Comparison of ENCODE assay signal across 18 cellular contexts in genomic region chr1:20361401-20361800, GRCh38.
A peak's percentile ranks its signal among the peaks of the same experiment; 100 is the strongest.
DNase-seq lines count a peak whose midpoint lies in the region; ATAC-seq, FAIRE-seq and TF ChIP-seq lines count a peak whose summit lies in the region.
"Had no signal": no experiment of that assay in that cellular context is flagged by ENCODE, and none has a peak within 500 bp of the region (broad histone marks: within the 10 kb centered on the region; RNA-seq: fewer than 3 reads in every experiment).

No MANE protein-coding gene starts in this region.

- H3K79me1 ChIP-seq in neuronal stem cell (ENCODE audit: low read depth, low read length) = no peaks in the 10 kb centered on the region

- POLR2A ChIA-PET in CD4-positive, alpha-beta T cell (lab: Charles Lee) = interaction anchor here (0.8 kb wide), 1 partner anchor 15 kb away, joined by 3 read pairs; no protein-coding TSS in a partner anchor

- H2BK15ac ChIP-seq in neuronal stem cell (ENCODE audit: low read length) = peak overlapping the region; percentile 10

- H3K4me3 Mint-ChIP-seq in CD4-positive, alpha-beta T cell = no peak overlapping the region
- H3K4me3 Mint-ChIP-seq: CD4-positive, CD25-positive, alpha-beta regulatory T cell had no signal

- DNase-seq in EL (peak; percentile 21), SJSA1 (ENCODE audit: low read depth in 1 of 2, low spot score in 2 of 2) (peak; percentile 92 to 96), cerebellar cortex (ENCODE audit: low spot score) (peak; percentile 37), neuronal stem cell (ENCODE audit: low spot score) (no peak), GM12891 (ENCODE audit: insufficient read length, low spot score) (no peak), erythroblast (lab: John Stamatoyannopoulos, UW) (no peak)
- DNase-seq in CD4-positive, alpha-beta T cell = no peak
- DNase-seq: DMS79 treated with DMSO at 0.1 percent for 48 hours; NCI-H1436 treated with DMSO at 0.1 percent for 48 hours; NCI-H2029 treated with DMSO at 0.1 percent for 48 hours; NCI-H774; NK-92 treated with Interleukin-12 subunit alpha and Interleukin-12 subunit beta, amount 100 ng/mL, for 24 hours; SIG-M5 had no signal

- no peak overlapping the region for H3K18ac ChIP-seq in neuronal stem cell (ENCODE audit: low read length)

- H3K36me3 Mint-ChIP-seq in CD4-positive, alpha-beta T cell (ENCODE audit: low read depth) = no peaks in the 10 kb centered on the region
- H3K36me3 Mint-ChIP-seq: CD4-positive, CD25-positive, alpha-beta regulatory T cell had no signal

- no peak overlapping the region for H2BK120ac ChIP-seq in neuronal stem cell (ENCODE audit: low read depth, low read length)

- no peak overlapping the region for H4K8ac ChIP-seq in neuronal stem cell (ENCODE audit: low read depth, low read length)

- no peak overlapping the region for H4K91ac ChIP-seq in neuronal stem cell (ENCODE audit: low read depth, low read length, poor library complexity)

- peaks cover 83% of the 10 kb centered on the region for H3K27me3 Mint-ChIP-seq in CD4-positive, alpha-beta T cell

- CTCF ChIA-PET in CD4-positive, alpha-beta T cell (lab: Charles Lee) = no interaction called here

- H3K27ac Mint-ChIP-seq in CD4-positive, alpha-beta T cell = no peak overlapping the region
- H3K27ac Mint-ChIP-seq: CD4-positive, CD25-positive, alpha-beta regulatory T cell had no signal

- H3K4ac ChIP-seq in neuronal stem cell (ENCODE audit: low read length) = no peak overlapping the region

- H3K9ac ChIP-seq in neuronal stem cell (ENCODE audit: low read depth, low read length, poor library complexity) = no peak overlapping the region

- intact Hi-C loops in CD4-positive, alpha-beta T cell (cut with DNase I, micrococcal nuclease) = no loop called here

- TF ChIP-seq CTCF in CD4-positive, alpha-beta T cell (IDR thresholded peaks at IDR 0.05) = no peak

- ATAC-seq in CD4-positive, alpha-beta T cell (ENCODE audit: poor library complexity) = no peak
- no peak for ATAC-seq in GM19395 (IDR thresholded peaks at IDR 0.05; ENCODE audit: unreplicated experiment)

- peak overlapping the region; percentile 65 for H3K27ac ChIP-seq in SJSA1
- no peak overlapping the region for H3K27ac ChIP-seq in neuronal stem cell (replicated peaks; ENCODE audit: low read length)
- H3K27ac ChIP-seq in CD4-positive, alpha-beta T cell (ENCODE audit: low read depth, low read length) = no peak overlapping the region
- H3K27ac ChIP-seq: A549 had no signal

- H3K4me3 ChIP-seq in SJSA1 (no peak overlapping the region), neuronal stem cell (ENCODE audit: low read length in 2 of 2) (no peak overlapping the region)
- H3K4me3 ChIP-seq: A549 had no signal

- WGBS in neuronal stem cell (ENCODE audit: extremely low coverage in 2 of 2, insufficient read length in 2 of 2, insufficient replicate concordance in 1 of 2), 2 donors = no CpG with 5 or more reads among the region's 7 CpGs

- H2AK5ac ChIP-seq in neuronal stem cell (ENCODE audit: low read depth, low read length) = peak overlapping the region; percentile 36

- H3K27me3 ChIP-seq in SJSA1 (replicated peaks) = peaks cover 5% of the 10 kb centered on the region
- peaks cover 2 to 48% (median 20%) of the 10 kb centered on the region in 3 experiments for H3K27me3 ChIP-seq in neuronal stem cell (ENCODE audit: control insufficient read depth in 3 of 3, insufficient read depth in 3 of 3, low read depth in 1 of 3, low read length in 3 of 3)
- H3K27me3 ChIP-seq in CD4-positive, alpha-beta T cell (ENCODE audit: control insufficient read depth, insufficient read depth, low read length) = peaks cover 27% of the 10 kb centered on the region

- no peak overlapping the region for H2BK5ac ChIP-seq in neuronal stem cell (ENCODE audit: low read length)

- H2BK12ac ChIP-seq in neuronal stem cell (ENCODE audit: low read length) = no peak overlapping the region

- H3K4me1 Mint-ChIP-seq in CD4-positive, alpha-beta T cell (ENCODE audit: low read depth) = peaks cover 9% of the 10 kb centered on the region
- H3K4me1 Mint-ChIP-seq: CD4-positive, CD25-positive, alpha-beta regulatory T cell had no signal

- H3K4me2 ChIP-seq in neuronal stem cell (ENCODE audit: insufficient read depth, low read length, poor library complexity, severe bottlenecking) = no peak overlapping the region
- H3K4me2 ChIP-seq: A549 had no signal

- H3K9me3 Mint-ChIP-seq in CD4-positive, alpha-beta T cell = no peaks in the 10 kb centered on the region

- H3K36me3 ChIP-seq in SJSA1 (no peaks in the 10 kb centered on the region), neuronal stem cell (replicated peaks in 1 of 2; ENCODE audit: control insufficient read depth in 2 of 2, insufficient read depth in 2 of 2, low read length in 2 of 2) (no peaks in the 10 kb centered on the region)

- TF ChIP-seq POLR2A in GM12891 (IDR thresholded peaks at IDR 0.05; ENCODE audit: low read depth, low read length) (no peak), erythroblast (IDR thresholded peaks at IDR 0.05; ENCODE audit: low read length) (no peak)

- no peak for FAIRE-seq in GM12891 (lab: Jason Lieb, UNC)
- FAIRE-seq: A549, G401.6, GM19239 had no signal

- no peak overlapping the region for H3K23ac ChIP-seq in neuronal stem cell (ENCODE audit: low read depth, low read length, poor library complexity)

- H3K4me1 ChIP-seq in SJSA1 (replicated peaks) (peaks cover 39% of the 10 kb centered on the region), neuronal stem cell (ENCODE audit: control insufficient read depth in 2 of 2, insufficient read depth in 1 of 2, low read depth in 1 of 2, low read length in 2 of 2) (peaks cover 0 to 2% of the 10 kb centered on the region in 2 donors)

- H3K14ac ChIP-seq in neuronal stem cell (ENCODE audit: low read length) = no peak overlapping the region

- no peaks in the 10 kb centered on the region for H3K9me3 ChIP-seq in SJSA1 (replicated peaks)
- H3K9me3 ChIP-seq in neuronal stem cell (replicated peaks in 1 of 2; ENCODE audit: control insufficient read depth in 2 of 2, insufficient read depth in 1 of 2, low read depth in 1 of 2, low read length in 2 of 2) = no peaks in the 10 kb centered on the region
- no peaks in the 10 kb centered on the region for H3K9me3 ChIP-seq in CD4-positive, alpha-beta T cell (ENCODE audit: control insufficient read depth, low read length)
- H3K9me3 ChIP-seq: A549 had no signal

- H2AFZ ChIP-seq in neuronal stem cell (ENCODE audit: low read length) = no peak overlapping the region

TF ChIP-seq in GM12891, 5 proteins besides CTCF, POLR2A, EP300 and RAD21:
- TF ChIP-seq SPI1 (IDR thresholded peaks at IDR 0.05; ENCODE audit: low read depth, low read length) (no peak), TAF1 (IDR thresholded peaks at IDR 0.05; ENCODE audit: low read depth, low read length) (no peak)

Comparison
In these comparisons a context has a peak if more than half of its experiments do, and no peak if none do; other contexts are left out.
1. DNase-seq: peak in EL (single experiment), SJSA1 (2 of 2) and cerebellar cortex (single experiment); none in neuronal stem cell (single experiment), CD4-positive, alpha-beta T cell (0 of 10), GM12891 (single experiment) and erythroblast (0 of 2).